8 cellular contexts compared by ENCODE assay signal in genomic region chr17:80259642-80260535, GRCh38. TPM values are rescaled to one million over a fixed set of nuclear protein-coding genes. Genes with fewer than 3 reads are reported as not detected.
DNase-seq lines count a peak whose midpoint lies in the region; ATAC-seq and TF ChIP-seq lines count a peak whose summit lies in the region.

No MANE protein-coding gene starts in this region.

- ATAC-seq in psoas muscle: peak; percentile 74 to 84 (median 82)
- no peak for ATAC-seq in HG02623 (IDR thresholded peaks at IDR 0.05; ENCODE audit: unreplicated experiment)

- H3K4me3 ChIP-seq in right atrium auricular region (peak overlapping the region; percentile 64 to 67), psoas muscle (peak overlapping the region; percentile 78)

- H3K4me1 ChIP-seq in right atrium auricular region (peaks cover 0 to 37% of the 10 kb centered on the region in 2 donors), psoas muscle (peaks cover 41% of the 10 kb centered on the region)

- WGBS in psoas muscle, 3 donors: 6 to 30% (median 10%) methylated on average over 27 to 79 of the region's 79 CpGs

- H3K9me3 ChIP-seq in right atrium auricular region: no peaks in the 10 kb centered on the region
- no peaks in the 10 kb centered on the region for H3K9me3 ChIP-seq in psoas muscle

- H3K27me3 ChIP-seq in right atrium auricular region: no peaks in the 10 kb centered on the region
- H3K27me3 ChIP-seq in psoas muscle (ENCODE audit: insufficient read depth in 3 of 3, low read length in 2 of 3): no peaks in the 10 kb centered on the region

- peak overlapping the region; percentile 87 to 93 for H3K27ac ChIP-seq in right atrium auricular region
- H3K27ac ChIP-seq in psoas muscle: peak overlapping the region; percentile 95

- peak; percentile 20 to 71 for DNase-seq in NCI-H524 (lab: John Stamatoyannopoulos, UW)
- DNase-seq in NCI-H524 treated with DMSO at 0.1 percent for 48 hours (lab: John Stamatoyannopoulos, UW): no peak
- peak; percentile 55 for DNase-seq in HT1080 (ENCODE audit: low read depth)
- peak; percentile 50 for DNase-seq in SW480 (ENCODE audit: low spot score)
- peak; percentile 61 for DNase-seq in amniotic epithelial cell (ENCODE audit: low read depth)
- DNase-seq in right atrium auricular region (ENCODE audit: low spot score): peak; percentile 64
- DNase-seq in psoas muscle: peak; percentile 81 to 87

- TF ChIP-seq CTCF in right atrium auricular region (IDR thresholded peaks at IDR 0.05) (no peak), psoas muscle (IDR thresholded peaks at IDR 0.05) (no peak)

- H3K36me3 ChIP-seq in right atrium auricular region (no peaks in the 10 kb centered on the region), psoas muscle (ENCODE audit: insufficient read depth in 1 of 2, low read depth in 1 of 2) (peaks cover 0 to 4% of the 10 kb centered on the region in 2 donors)

- intact Hi-C loops in psoas muscle (cut with DNase I): loop anchor here (5.0 kb wide), 2 partner anchors 43 to 108 kb away; no protein-coding TSS in a partner anchor

RNA-seq across cellular contexts. Expression of gene RNF213, which starts 0.8 kb away (rescaled TPM):
- 28.6 and 28.8 TPM in 2 replicates for total RNA-seq in HT1080 (2014; rRNA removed; shearing (Covaris generic))
- 15.2 and 20.6 TPM in 2 replicates for polyA plus RNA-seq in HT1080 (2015; cell fraction: cytosol; rRNA removed)
- 98.7 and 104 TPM in 2 replicates for polyA plus RNA-seq in HT1080 (2015; cell fraction: nucleus; rRNA removed)
- total RNA-seq in right atrium auricular region (10 to 100 TPM; 27.3 to 36.8 TPM), psoas muscle (10 to 100 TPM; 33.7 to 42.0 (median 35.4) TPM)
- 10 to 100 TPM; 10.2 to 26.9 (median 15.8) TPM for polyA plus RNA-seq in psoas muscle

RNA-seq across cellular contexts. Expression of gene SLC26A11, which starts 39.7 kb away (rescaled TPM):
- total RNA-seq in HT1080 (2014; rRNA removed; shearing (Covaris generic)): 1.5 and 4.0 TPM in 2 replicates
- 1.6 and 2.4 TPM in 2 replicates for polyA plus RNA-seq in HT1080 (2015; cell fraction: cytosol; rRNA removed)
- 10.8 and 11.4 TPM in 2 replicates for polyA plus RNA-seq in HT1080 (2015; cell fraction: nucleus; rRNA removed)
- total RNA-seq in right atrium auricular region (1 to 10 TPM; 2.2 to 9.0 TPM), psoas muscle (1 to 10 TPM; 3.2 to 5.1 (median 3.8) TPM)
- 1 to 10 TPM; 2.2 to 3.2 (median 2.2) TPM for polyA plus RNA-seq in psoas muscle

RNA-seq across cellular contexts. Expression of gene SGSH, which starts 39.8 kb away (rescaled TPM):
- 3.5 and 6.0 TPM in 2 replicates for total RNA-seq in HT1080 (2014; rRNA removed; shearing (Covaris generic))
- 12.8 and 19.3 TPM in 2 replicates for polyA plus RNA-seq in HT1080 (2015; cell fraction: cytosol; rRNA removed)
- polyA plus RNA-seq in HT1080 (2015; cell fraction: nucleus; rRNA removed): 54.3 and 60.6 TPM in 2 replicates
- total RNA-seq in right atrium auricular region (10 to 100 TPM; 10.6 to 13.7 TPM), psoas muscle (10 to 100 TPM in 3 of 4 donors, 1 to 10 TPM in 1; 4.9 to 16.6 (median 13.0) TPM)
- polyA plus RNA-seq in psoas muscle: 1 to 10 TPM; 4.7 to 5.6 (median 4.8) TPM
